Comparison of ENCODE assay signal across 18 cellular contexts in the genomic region with DNA sequence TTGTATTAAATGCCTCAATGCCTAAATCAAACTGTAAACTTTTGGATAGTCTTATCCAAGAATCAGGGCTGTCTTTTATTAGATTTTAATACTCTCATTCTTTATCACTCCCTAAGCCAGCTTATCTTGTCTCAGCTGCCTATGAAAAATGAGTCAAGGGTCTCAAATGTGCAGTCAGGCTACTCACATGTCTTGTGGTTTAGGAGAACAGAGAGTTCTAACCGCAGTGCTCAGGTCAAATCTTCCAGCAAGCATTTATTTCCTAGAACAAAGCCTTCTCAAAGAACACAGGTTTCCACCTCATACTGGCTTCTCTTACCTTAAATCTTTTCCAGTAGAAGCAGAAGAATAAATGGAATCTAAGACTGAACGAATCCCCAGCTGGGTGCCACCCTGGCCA. TPM values are rescaled to one million over a fixed set of nuclear protein-coding genes. Genes with fewer than 3 reads are reported as not detected.
"Had no signal": no experiment of that assay in that cellular context is flagged by ENCODE, and none has a peak within 500 bp of the region (broad histone marks: within the 10 kb centered on the region; RNA-seq: fewer than 3 reads in every experiment).

No MANE protein-coding gene starts in this region.

- ATAC-seq: body of pancreas; foreskin keratinocyte; left colon; lower lobe of right lung; naive thymus-derived CD8-positive, alpha-beta T cell had no signal

- H3K27ac ChIP-seq: body of pancreas, foreskin keratinocyte, lower lobe of right lung, spleen, testis had no signal

- H3K36me3 ChIP-seq: lower lobe of right lung, spleen had no signal

- H3K4me3 ChIP-seq: body of pancreas, lower lobe of right lung, spleen, testis had no signal

- H3K27me3 ChIP-seq: body of pancreas, foreskin keratinocyte, testis had no signal

- H3K4me1 ChIP-seq: body of pancreas, foreskin keratinocyte, lower lobe of right lung, spleen, testis had no signal

- H3K9me3 ChIP-seq: body of pancreas, lower lobe of right lung, testis had no signal

- FAIRE-seq: keratinocyte had no signal

- DNase-seq: activated CD4-positive, alpha-beta T cell treated with anti-CD3 and anti-CD28 coated beads for 4 hours; activated CD4-positive, alpha-beta T cell treated with anti-CD3 and anti-CD28 coated beads, Interleukin-2, amount 50 U/mL, for 48 hours; activated CD4-positive, CD25-positive, alpha-beta regulatory T cell; activated CD8-positive, alpha-beta memory T cell treated with anti-CD3 and anti-CD28 coated beads, Interleukin-2, amount 50 U/mL, for 48 hours; activated naive CD4-positive, alpha-beta T cell treated with Interleukin-2 at 50 U/mL for 16 hours; activated naive CD8-positive, alpha-beta T cell treated with anti-CD3 and anti-CD28 coated beads, Interleukin-2, amount 10 ng/mL, durations not matched to agents 7 days and 5 days; activated T-cell treated with anti-CD3 and anti-CD28 coated beads, Interleukin-2, amount 50 U/mL, for 48 hours; body of pancreas; foreskin keratinocyte; left colon; lower lobe of right lung; naive thymus-derived CD8-positive, alpha-beta T cell; spleen; stimulated activated CD4-positive, alpha-beta T cell treated with anti-CD3 and anti-CD28 coated beads, Interleukin-4, amount 100 ng/mL, for 1 hour; stimulated activated naive CD4-positive, alpha-beta T cell; T1000; testis had no signal

RNA-seq across cellular contexts. Expression of gene HTR5A, which starts 23.5 kb away (rescaled TPM):
- polyA plus RNA-seq: foreskin keratinocyte; keratinocyte; naive thymus-derived CD8-positive, alpha-beta T cell; spleen had no signal
